Comparison of ENCODE assay signal across 14 cellular contexts in the genomic region with DNA sequence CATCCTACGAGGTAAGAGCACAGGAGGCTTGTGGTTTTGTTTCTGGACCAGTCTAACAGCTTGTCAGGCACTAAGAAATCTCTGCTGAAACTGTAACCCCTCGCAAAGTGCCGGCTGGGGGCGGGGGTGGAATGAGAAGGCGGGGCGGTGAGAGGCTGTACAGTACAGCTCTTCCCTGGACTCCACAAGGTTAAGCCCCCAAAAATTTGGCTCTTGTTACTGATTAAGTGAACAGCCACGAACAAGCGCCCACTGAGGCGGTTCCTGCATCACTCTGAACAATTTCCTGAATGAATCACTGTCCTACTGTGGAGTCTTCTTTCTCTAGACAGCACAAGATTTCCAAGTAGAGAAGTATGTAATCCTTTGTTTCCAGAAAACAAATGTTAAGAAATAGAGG. TPM values are rescaled to one million over a fixed set of nuclear protein-coding genes. Genes with fewer than 3 reads are reported as not detected.
DNase-seq lines count a peak whose midpoint lies in the region; ATAC-seq, FAIRE-seq and TF ChIP-seq lines count a peak whose summit lies in the region.
"Had no signal": no experiment of that assay in that cellular context is flagged by ENCODE, and none has a peak within 500 bp of the region (broad histone marks: within the 10 kb centered on the region; RNA-seq: fewer than 3 reads in every experiment).

No MANE protein-coding gene starts in this region.

- FAIRE-seq in urothelium cell line (lab: Jason Lieb, UNC) = no peak
- FAIRE-seq: small intestine had no signal

- no peaks in the 10 kb centered on the region for H3K79me2 ChIP-seq in mammary epithelial cell (ENCODE audit: insufficient read depth, low read length)

- H4K20me1 ChIP-seq in mammary epithelial cell (ENCODE audit: insufficient read depth, low read length) = no peaks in the 10 kb centered on the region

- peaks cover 4% of the 10 kb centered on the region for H3K27me3 Mint-ChIP-seq in activated CD4-positive, alpha-beta memory T cell treated with anti-CD3 and anti-CD28 coated beads, Interleukin-2, amount 10 ng/mL, durations not matched to agents 7 days and 5 days
- peaks cover 0 to 8% of the 10 kb centered on the region in 2 donors for H3K27me3 Mint-ChIP-seq in natural killer cell (ENCODE audit: low read depth in 2 of 2)
- H3K27me3 Mint-ChIP-seq: activated CD4-positive, alpha-beta T cell treated with anti-CD3 and anti-CD28 coated beads, Interleukin-2, amount 10 ng/mL, durations not matched to agents 7 days and 5 days had no signal

- no peak overlapping the region for H3K4me3 ChIP-seq in mammary epithelial cell (replicated peaks in 1 of 3; ENCODE audit: insufficient read depth in 1 of 3, low read depth in 2 of 3, low read length in 3 of 3)
- peak overlapping the region in 1 of 3 donors; percentile 39 for H3K4me3 ChIP-seq in breast epithelium

- TF ChIP-seq POLR2A in breast epithelium (IDR thresholded peaks at IDR 0.05) = no peak

- peak overlapping the region; percentile 65 for H2AFZ ChIP-seq in mammary epithelial cell (ENCODE audit: low read depth, low read length)

- no peaks in the 10 kb centered on the region for H3K27me3 ChIP-seq in mammary epithelial cell (ENCODE audit: insufficient read depth, low read length)
- H3K27me3 ChIP-seq in breast epithelium = no peaks in the 10 kb centered on the region

- H3K9ac ChIP-seq in mammary epithelial cell (ENCODE audit: insufficient read depth, low read length) = no peak overlapping the region

- H3K4me1 Mint-ChIP-seq in activated CD4-positive, alpha-beta memory T cell treated with anti-CD3 and anti-CD28 coated beads, Interleukin-2, amount 10 ng/mL, durations not matched to agents 7 days and 5 days = peaks cover 13% of the 10 kb centered on the region
- no peaks in the 10 kb centered on the region for H3K4me1 Mint-ChIP-seq in natural killer cell

- peak overlapping the region; percentile 14 for H3K4me3 Mint-ChIP-seq in activated CD4-positive, alpha-beta memory T cell treated with anti-CD3 and anti-CD28 coated beads, Interleukin-2, amount 10 ng/mL, durations not matched to agents 7 days and 5 days
- no peak overlapping the region for H3K4me3 Mint-ChIP-seq in natural killer cell
- H3K4me3 Mint-ChIP-seq: activated CD4-positive, alpha-beta T cell treated with anti-CD3 and anti-CD28 coated beads, Interleukin-2, amount 10 ng/mL, durations not matched to agents 7 days and 5 days had no signal

- CTCF ChIA-PET in mammary epithelial cell (lab: Charles Lee; ENCODE audit: low non-redundant PET) = no interaction called here
- CTCF ChIA-PET in activated CD4-positive, alpha-beta memory T cell treated with anti-CD3 and anti-CD28 coated beads, Interleukin-2, amount 10 ng/mL, durations not matched to agents 7 days and 5 days (lab: Charles Lee) = interaction anchor here (0.9 kb wide), 1 partner anchor 18 kb away, joined by 3 read pairs; no protein-coding TSS in a partner anchor

- H3K9me3 ChIP-seq in mammary epithelial cell (replicated peaks; ENCODE audit: insufficient read depth, low read length) (no peaks in the 10 kb centered on the region), breast epithelium (no peaks in the 10 kb centered on the region)

- no peak for TF ChIP-seq CTCF in mammary epithelial cell (conservative IDR thresholded peaks at IDR 0.05 in 1 of 2, IDR thresholded peaks at IDR 0.05 in 1 of 2; ENCODE audit: extremely low read depth in 1 of 2, insufficient read depth in 1 of 2, low read depth in 1 of 2, low read length in 2 of 2)
- TF ChIP-seq CTCF in breast epithelium (IDR thresholded peaks at IDR 0.05) = no peak
- no peak for TF ChIP-seq CTCF in natural killer cell (IDR thresholded peaks at IDR 0.05)

- no peaks in the 10 kb centered on the region for H3K36me3 ChIP-seq in mammary epithelial cell (ENCODE audit: insufficient read depth, low read length)
- H3K36me3 ChIP-seq in breast epithelium = no peaks in the 10 kb centered on the region

- 19% methylated on average over 5 of the region's 9 CpGs for WGBS in mammary epithelial cell (ENCODE audit: low coverage, missing lambda C conversion rate)

- H3K9me3 Mint-ChIP-seq in activated CD4-positive, alpha-beta memory T cell treated with anti-CD3 and anti-CD28 coated beads, Interleukin-2, amount 10 ng/mL, durations not matched to agents 7 days and 5 days = no peaks in the 10 kb centered on the region
- no peaks in the 10 kb centered on the region for H3K9me3 Mint-ChIP-seq in natural killer cell
- H3K9me3 Mint-ChIP-seq: activated CD4-positive, alpha-beta T cell treated with anti-CD3 and anti-CD28 coated beads, Interleukin-2, amount 10 ng/mL, durations not matched to agents 7 days and 5 days had no signal

- ATAC-seq in GM21515 (IDR thresholded peaks at IDR 0.05; ENCODE audit: unreplicated experiment) (no peak), natural killer cell (no peak)

- H3K27ac Mint-ChIP-seq in activated CD4-positive, alpha-beta memory T cell treated with anti-CD3 and anti-CD28 coated beads, Interleukin-2, amount 10 ng/mL, durations not matched to agents 7 days and 5 days = no peak overlapping the region
- no peak overlapping the region for H3K27ac Mint-ChIP-seq in natural killer cell
- H3K27ac Mint-ChIP-seq: activated CD4-positive, alpha-beta T cell treated with anti-CD3 and anti-CD28 coated beads, Interleukin-2, amount 10 ng/mL, durations not matched to agents 7 days and 5 days had no signal

- in situ Hi-C loops in mammary epithelial cell (cut with MboI; ENCODE audit: low sequenced_read_pairs in 2 of 2) = no loop called here

- peak; percentile 16 for DNase-seq in mammary epithelial cell
- DNase-seq in breast epithelium (ENCODE audit: low spot score in 2 of 2) = no peak
- no peak for DNase-seq in activated CD4-positive, alpha-beta memory T cell treated with anti-CD3 and anti-CD28 coated beads, Interleukin-2, amount 10 ng/mL, durations not matched to agents 7 days and 5 days
- DNase-seq in iris pigment epithelial cell (ENCODE audit: low read depth) = peak; percentile 64
- DNase-seq in urothelium cell line (ENCODE audit: low spot score) = peak; percentile 29
- no peak for DNase-seq in effector CD8-positive, alpha-beta T cell (lab: John Stamatoyannopoulos, UW)
- no peak for DNase-seq in natural killer cell
- DNase-seq: activated CD4-positive, alpha-beta T cell treated with anti-CD3 and anti-CD28 coated beads, Interleukin-2, amount 10 ng/mL, durations not matched to agents 7 days and 5 days; GDM1; NCI-H1436; small intestine; SW 1271 had no signal

- POLR2A ChIA-PET in activated CD4-positive, alpha-beta memory T cell treated with anti-CD3 and anti-CD28 coated beads, Interleukin-2, amount 10 ng/mL, durations not matched to agents 7 days and 5 days (lab: Charles Lee) = no interaction called here

- peak overlapping the region; percentile 14 for H3K4me2 ChIP-seq in mammary epithelial cell (ENCODE audit: insufficient read depth, low read depth, low read length)

- intact Hi-C loops in mammary epithelial cell (cut with micrococcal nuclease) (no loop called here), breast epithelium (cut with DNase I; ENCODE audit: low total_unique reads) (no loop called here), natural killer cell (cut with micrococcal nuclease) (no loop called here)

- no peaks in the 10 kb centered on the region for H3K36me3 Mint-ChIP-seq in activated CD4-positive, alpha-beta memory T cell treated with anti-CD3 and anti-CD28 coated beads, Interleukin-2, amount 10 ng/mL, durations not matched to agents 7 days and 5 days (ENCODE audit: low read depth)
- no peaks in the 10 kb centered on the region for H3K36me3 Mint-ChIP-seq in natural killer cell

- peaks cover 1% of the 10 kb centered on the region for H3K4me1 ChIP-seq in mammary epithelial cell (ENCODE audit: insufficient read depth, low read length)
- no peaks in the 10 kb centered on the region for H3K4me1 ChIP-seq in breast epithelium

- BruUV-seq in mammary epithelial cell (replicated peaks; lab: Mats Ljungman, UMichigan) = no TSS peak

- dilution Hi-C loops in mammary epithelial cell (cut with HindIII; ENCODE audit: low sequenced_read_pairs) = no loop called here

- H3K27ac ChIP-seq in mammary epithelial cell (ENCODE audit: insufficient read depth, low read depth, low read length) (no peak overlapping the region), breast epithelium (no peak overlapping the region)
- H3K27ac ChIP-seq: epithelial cell of prostate had no signal

RNA-seq across cellular contexts. Expression of a gene that starts 6.8 kb away (rescaled TPM):
- total RNA-seq in mammary epithelial cell (not detected), breast epithelium (not detected), natural killer cell (not detected)
- not detected for polyA plus RNA-seq in mammary epithelial cell
- not detected for polyA minus RNA-seq in mammary epithelial cell
- total RNA-seq in activated CD4-positive, alpha-beta memory T cell treated with anti-CD3 and anti-CD28 coated beads, Interleukin-2, amount 10 ng/mL, durations not matched to agents 7 days and 5 days = not detected
- total RNA-seq: activated CD4-positive, alpha-beta T cell treated with anti-CD3 and anti-CD28 coated beads, Interleukin-2, amount 10 ng/mL, durations not matched to agents 7 days and 5 days had no signal

RNA-seq across cellular contexts. Expression of a gene that starts 31.9 kb away (rescaled TPM):
- under 1 TPM in 1 of 2 donors, not detected in 1; 0.17 TPM for total RNA-seq in mammary epithelial cell
- not detected for polyA plus RNA-seq in mammary epithelial cell
- not detected for polyA minus RNA-seq in mammary epithelial cell
- total RNA-seq in breast epithelium = under 1 TPM in 1 of 3 donors, not detected in 2; under 0.01 TPM
- total RNA-seq in activated CD4-positive, alpha-beta memory T cell treated with anti-CD3 and anti-CD28 coated beads, Interleukin-2, amount 10 ng/mL, durations not matched to agents 7 days and 5 days = not detected
- total RNA-seq in natural killer cell = not detected
- total RNA-seq: activated CD4-positive, alpha-beta T cell treated with anti-CD3 and anti-CD28 coated beads, Interleukin-2, amount 10 ng/mL, durations not matched to agents 7 days and 5 days had no signal

RNA-seq across cellular contexts. Expression of a gene that starts 52.5 kb away (rescaled TPM):
- total RNA-seq in mammary epithelial cell (under 1 TPM in 1 of 2 donors, not detected in 1; 0.17 TPM), breast epithelium (10 to 100 TPM in 2 of 3 donors, 1 to 10 TPM in 1; 7.4 to 41.1 (median 33.4) TPM), natural killer cell (10 to 100 TPM; 14.0 to 17.0 (median 15.5) TPM)
- 0.15 TPM for polyA plus RNA-seq in mammary epithelial cell
- not detected for polyA minus RNA-seq in mammary epithelial cell
- total RNA-seq in activated CD4-positive, alpha-beta memory T cell treated with anti-CD3 and anti-CD28 coated beads, Interleukin-2, amount 10 ng/mL, durations not matched to agents 7 days and 5 days = under 1 TPM; 0.40 to 0.65 TPM

Comparison
In these comparisons a context has a peak if more than half of its experiments do, and no peak if none do; other contexts are left out.
1. DNase-seq: peak in mammary epithelial cell (single experiment), iris pigment epithelial cell (single experiment) and urothelium cell line (single experiment); none in breast epithelium (0 of 2), activated CD4-positive, alpha-beta memory T cell treated with anti-CD3 and anti-CD28 coated beads, Interleukin-2, amount 10 ng/mL, durations not matched to agents 7 days and 5 days (single experiment), effector CD8-positive, alpha-beta T cell (single experiment) and natural killer cell (single experiment).
2. RNA of a gene that starts 52.5 kb away (total RNA-seq): 7.4 to 41.1 TPM in breast epithelium and 14.0 to 17.0 TPM in natural killer cell; 0.40 to 0.65 TPM in activated CD4-positive, alpha-beta memory T cell treated with anti-CD3 and anti-CD28 coated beads, Interleukin-2, amount 10 ng/mL, durations not matched to agents 7 days and 5 days and 0.17 TPM in mammary epithelial cell; every median in the first group is over 4 times any median in the second.